Comparison of ENCODE assay signal across 12 cellular contexts in the genomic region with DNA sequence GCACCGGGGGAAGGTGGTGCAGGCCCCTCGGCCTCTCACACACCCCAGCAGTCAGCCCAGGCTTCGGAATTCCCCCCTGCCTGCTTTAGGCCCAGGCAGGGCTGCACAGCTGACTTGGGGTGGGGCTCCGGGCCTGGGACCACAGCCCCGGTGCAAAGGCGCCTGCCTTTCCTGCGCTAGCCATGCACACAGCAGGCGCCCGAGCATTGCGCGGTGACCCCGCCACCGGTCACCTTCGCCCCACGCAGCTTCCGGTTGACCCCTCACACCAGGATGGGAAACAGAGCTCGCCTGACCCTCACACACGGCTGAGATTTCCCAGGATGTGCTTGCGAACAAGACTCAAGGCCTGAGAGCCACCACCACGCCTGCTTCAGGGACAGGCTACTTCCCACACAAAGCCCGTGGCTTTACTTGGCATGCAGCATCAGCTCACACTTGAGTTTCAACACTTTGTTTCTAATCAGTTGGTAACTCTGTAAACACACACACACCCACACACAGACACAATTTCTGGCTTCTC. TPM values are rescaled to one million over a fixed set of nuclear protein-coding genes. Genes with fewer than 3 reads are reported as not detected.
A peak's percentile ranks its signal among the peaks of the same experiment; 100 is the strongest.
DNase-seq lines count a peak whose midpoint lies in the region; ATAC-seq and TF ChIP-seq lines count a peak whose summit lies in the region.
"Had no signal": no experiment of that assay in that cellular context is flagged by ENCODE, and none has a peak within 500 bp of the region (broad histone marks: within the 10 kb centered on the region; RNA-seq: fewer than 3 reads in every experiment).

No MANE protein-coding gene starts in this region.

- H3K4me3 ChIP-seq in fibroblast of villous mesenchyme (ENCODE audit: low read depth, low read length), result no peak overlapping the region
- no peak overlapping the region for H3K4me3 ChIP-seq in brain microvascular endothelial cell (ENCODE audit: low read depth, low read length)
- H3K4me3 ChIP-seq: colonic mucosa had no signal

- no peak overlapping the region for H3K27ac ChIP-seq in brain microvascular endothelial cell
- H3K27ac ChIP-seq: colonic mucosa had no signal

- ATAC-seq in GM21423 (IDR thresholded peaks at IDR 0.05; ENCODE audit: unreplicated experiment) (peak; percentile 15), HG03135 (IDR thresholded peaks at IDR 0.05; ENCODE audit: unreplicated experiment) (no peak)
- ATAC-seq: stimulated activated naive B cell treated with anti-CD40 and anti-IgM and Interleukin-4, amounts not matched to agents 10 μg/mL and 1 μg/mL and 100 μg/mL, for 72 hours had no signal

- no peaks in the 10 kb centered on the region for H3K27me3 Mint-ChIP-seq in osteocyte (ENCODE audit: unreplicated experiment)
- H3K27me3 Mint-ChIP-seq: CD4-positive, alpha-beta T cell; stimulated activated naive B cell treated with anti-CD40 and anti-IgM and Interleukin-4, amounts not matched to agents 10 μg/mL and 1 μg/mL and 100 μg/mL, for 72 hours had no signal

- peak; percentile 15 to 17 for DNase-seq in activated T-cell treated with anti-CD3 and anti-CD28 coated beads, Interleukin-2, amount 50 U/mL, for 48 hours
- DNase-seq in fibroblast of villous mesenchyme (ENCODE audit: low read depth), result peak; percentile 69
- DNase-seq in osteocyte (ENCODE audit: extremely low spot score, unreplicated experiment), result peak; percentile 83
- no peak for DNase-seq in C1 segment of cervical spinal cord (lab: John Stamatoyannopoulos, UW)
- DNase-seq in stimulated activated CD4-positive, alpha-beta T cell treated with anti-CD3 and anti-CD28 coated beads, Interleukin-15, amount 100 ng/mL, for 24 hours, result no peak
- no peak for DNase-seq in brain microvascular endothelial cell
- DNase-seq: colonic mucosa; stimulated activated CD4-positive, alpha-beta T cell treated with anti-CD3 and anti-CD28 coated beads, Interleukin-4, amount 100 ng/mL, for 24 hours; stimulated activated naive B cell treated with anti-CD40 and anti-IgM and Interleukin-4, amounts not matched to agents 10 μg/mL and 1 μg/mL and 100 μg/mL, for 72 hours had no signal

- in situ Hi-C loops in brain microvascular endothelial cell (cut with HindIII; ENCODE audit: low pct_ligation_motif_present, low sequenced_read_pairs), result no loop called here

- H3K4me1 Mint-ChIP-seq in osteocyte (ENCODE audit: unreplicated experiment), result no peaks in the 10 kb centered on the region

- peaks cover 15% of the 10 kb centered on the region for H3K36me3 ChIP-seq in brain microvascular endothelial cell (replicated peaks)

- peaks cover 44% of the 10 kb centered on the region for H3K36me3 Mint-ChIP-seq in osteocyte (ENCODE audit: unreplicated experiment)

- H3K9me3 Mint-ChIP-seq in osteocyte (ENCODE audit: unreplicated experiment), result peaks cover 7% of the 10 kb centered on the region
- H3K9me3 Mint-ChIP-seq: CD4-positive, alpha-beta T cell; stimulated activated naive B cell treated with anti-CD40 and anti-IgM and Interleukin-4, amounts not matched to agents 10 μg/mL and 1 μg/mL and 100 μg/mL, for 72 hours had no signal

- H3K4me3 Mint-ChIP-seq in osteocyte (ENCODE audit: unreplicated experiment), result no peak overlapping the region
- H3K4me3 Mint-ChIP-seq: CD4-positive, alpha-beta T cell; stimulated activated naive B cell treated with anti-CD40 and anti-IgM and Interleukin-4, amounts not matched to agents 10 μg/mL and 1 μg/mL and 100 μg/mL, for 72 hours had no signal

- no peaks in the 10 kb centered on the region for H3K27me3 ChIP-seq in brain microvascular endothelial cell (replicated peaks)
- H3K27me3 ChIP-seq: colonic mucosa had no signal

- TF ChIP-seq CTCF in fibroblast of villous mesenchyme (IDR thresholded peaks at IDR 0.05; ENCODE audit: insufficient read depth, low read depth, low read length), result no peak
- TF ChIP-seq CTCF in osteocyte (IDR thresholded peaks at IDR 0.05), result no peak
- TF ChIP-seq CTCF in brain microvascular endothelial cell (IDR thresholded peaks at IDR 0.05; ENCODE audit: low read depth, low read length, missing control alignments), result no peak

- H3K27ac Mint-ChIP-seq in osteocyte (ENCODE audit: unreplicated experiment), result no peak overlapping the region
- H3K27ac Mint-ChIP-seq: CD4-positive, alpha-beta T cell; stimulated activated naive B cell treated with anti-CD40 and anti-IgM and Interleukin-4, amounts not matched to agents 10 μg/mL and 1 μg/mL and 100 μg/mL, for 72 hours had no signal

RNA-seq across cellular contexts. Expression of gene SLC66A2, which starts 46.0 kb away (rescaled TPM):
- total RNA-seq in fibroblast of villous mesenchyme (23.3 and 28.3 TPM in 2 replicates), osteocyte (35.1 and 38.6 TPM in 2 replicates)

RNA-seq across cellular contexts. Expression of gene HSBP1L1, which starts 59.0 kb away (rescaled TPM):
- total RNA-seq in fibroblast of villous mesenchyme (13.5 and 22.0 TPM in 2 replicates), osteocyte (1.6 and 2.0 TPM in 2 replicates)

Comparison
In these comparisons a context has a peak if more than half of its experiments do, and no peak if none do; other contexts are left out.
1. DNase-seq: peak in activated T-cell treated with anti-CD3 and anti-CD28 coated beads, Interleukin-2, amount 50 U/mL, for 48 hours (2 of 2), fibroblast of villous mesenchyme (single experiment) and osteocyte (single experiment); none in C1 segment of cervical spinal cord (0 of 14), stimulated activated CD4-positive, alpha-beta T cell treated with anti-CD3 and anti-CD28 coated beads, Interleukin-15, amount 100 ng/mL, for 24 hours (single experiment) and brain microvascular endothelial cell (single experiment).